In the genomic region with DNA sequence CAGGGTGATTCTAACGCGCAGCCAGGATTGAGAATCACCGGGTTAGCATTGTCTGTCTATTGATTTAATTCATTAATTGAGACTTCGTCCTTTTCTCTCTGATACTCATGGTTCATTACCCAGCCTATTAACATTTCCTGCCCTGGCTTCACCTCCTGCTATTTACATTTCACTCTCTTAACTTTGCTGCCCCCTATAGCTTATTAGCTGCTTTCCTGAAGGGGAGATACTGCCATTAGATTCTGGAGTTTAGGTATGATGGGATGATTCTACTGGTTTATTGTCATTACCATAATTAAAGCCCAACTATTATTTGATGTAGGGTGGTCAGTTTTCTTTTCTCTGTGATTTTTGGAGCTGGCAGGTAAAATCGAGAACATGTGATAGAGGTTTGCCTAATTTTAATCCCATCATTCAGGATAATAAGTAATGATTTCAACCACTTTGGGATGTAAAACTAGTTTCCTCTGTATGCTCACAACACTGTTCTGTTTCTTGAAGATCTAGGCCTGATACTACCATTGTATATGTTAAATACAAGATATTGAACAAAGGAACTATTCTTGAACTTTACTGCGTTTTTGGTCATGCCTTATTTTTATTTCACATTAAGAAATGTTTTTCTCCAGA, we compare ENCODE assay signal across 8 cellular contexts. TPM values are rescaled to one million over a fixed set of nuclear protein-coding genes. Genes with fewer than 3 reads are reported as not detected.
A peak's percentile ranks its signal among the peaks of the same experiment; 100 is the strongest.
DNase-seq lines count a peak whose midpoint lies in the region; ATAC-seq and TF ChIP-seq lines count a peak whose summit lies in the region.

No MANE protein-coding gene starts in this region.

- H3K4me3 ChIP-seq in GM12864 (ENCODE audit: low read depth, low read length) = no peak overlapping the region
- H3K4me3 ChIP-seq in fibroblast of villous mesenchyme (ENCODE audit: low read depth, low read length) = no peak overlapping the region

- peak overlapping the region; percentile 35 for H3K4me3 Mint-ChIP-seq in T-helper 2 cell treated with Interferon-gamma antibody and Interleukin-4, amounts not matched to agents 5 μg/mL and 100 μg/mL, for 36 hours

- DNase-seq in A172 (ENCODE audit: low spot score) = peak; percentile 67
- DNase-seq in GM12864 (ENCODE audit: low read depth) = no peak
- DNase-seq in NCI-H2029 (lab: John Stamatoyannopoulos, UW) = peak; percentile 46
- no peak for DNase-seq in T-helper 2 cell treated with Interferon-gamma antibody and Interleukin-4, amounts not matched to agents 5 μg/mL and 100 μg/mL, for 36 hours (ENCODE audit: low spot score)
- DNase-seq in fibroblast of villous mesenchyme (ENCODE audit: low read depth) = peak; percentile 60
- peak; percentile 72 for DNase-seq in renal cortical epithelial cell (ENCODE audit: low read depth)
- DNase-seq in ecto neural progenitor cell (ENCODE audit: low spot score) = no peak

- H3K36me3 Mint-ChIP-seq in T-helper 2 cell treated with Interferon-gamma antibody and Interleukin-4, amounts not matched to agents 5 μg/mL and 100 μg/mL, for 36 hours (ENCODE audit: low read depth) = peaks cover 32% of the 10 kb centered on the region

- H3K27me3 Mint-ChIP-seq in T-helper 2 cell treated with Interferon-gamma antibody and Interleukin-4, amounts not matched to agents 5 μg/mL and 100 μg/mL, for 36 hours (ENCODE audit: low read depth) = no peaks in the 10 kb centered on the region

- peaks cover 54% of the 10 kb centered on the region for H3K4me1 Mint-ChIP-seq in T-helper 2 cell treated with Interferon-gamma antibody and Interleukin-4, amounts not matched to agents 5 μg/mL and 100 μg/mL, for 36 hours (ENCODE audit: low read depth)

- peak overlapping the region; percentile 69 for H3K27ac Mint-ChIP-seq in T-helper 2 cell treated with Interferon-gamma antibody and Interleukin-4, amounts not matched to agents 5 μg/mL and 100 μg/mL, for 36 hours

- no peaks in the 10 kb centered on the region for H3K9me3 Mint-ChIP-seq in T-helper 2 cell treated with Interferon-gamma antibody and Interleukin-4, amounts not matched to agents 5 μg/mL and 100 μg/mL, for 36 hours

- peak; percentile 76 for ATAC-seq in HG02798 (IDR thresholded peaks at IDR 0.05; ENCODE audit: poor library complexity, unreplicated experiment)

- peak; percentile 56 for TF ChIP-seq CTCF in GM12864 (IDR thresholded peaks at IDR 0.05; ENCODE audit: low read depth, low read length, missing control alignments)
- peak; percentile 87 for TF ChIP-seq CTCF in fibroblast of villous mesenchyme (IDR thresholded peaks at IDR 0.05; ENCODE audit: insufficient read depth, low read depth, low read length)

RNA-seq across cellular contexts. Expression of a gene that starts 6.4 kb away (rescaled TPM):
- 24.4 and 26.6 TPM in 2 replicates for total RNA-seq in A172 (2014; rRNA removed; shearing (Covaris generic))
- total RNA-seq in fibroblast of villous mesenchyme = 21.9 and 29.4 TPM in 2 replicates
- 38.9 and 41.7 TPM in 2 replicates for total RNA-seq in renal cortical epithelial cell

Comparison
In these comparisons a context has a peak if more than half of its experiments do, and no peak if none do; other contexts are left out.
1. DNase-seq: peak in A172 (single experiment), NCI-H2029 (single experiment), fibroblast of villous mesenchyme (single experiment) and renal cortical epithelial cell (single experiment); none in GM12864 (single experiment), T-helper 2 cell treated with Interferon-gamma antibody and Interleukin-4, amounts not matched to agents 5 μg/mL and 100 μg/mL, for 36 hours (single experiment) and ecto neural progenitor cell (single experiment).